In genomic region chr2:61065706-61066688, GRCh38 we compare ENCODE assay signal across 8 cellular contexts. TPM values are rescaled to one million over a fixed set of nuclear protein-coding genes. Genes with fewer than 3 reads are reported as not detected.
DNase-seq lines count a peak whose midpoint lies in the region; ATAC-seq and TF ChIP-seq lines count a peak whose summit lies in the region.

TSS of gene SANBR (plus strand) at chr2:61065871. CDS start at chr2:61070351, 4,480 bp downstream.

- peaks cover 8% of the 10 kb centered on the region for H3K36me3 Mint-ChIP-seq in CD4-positive, alpha-beta T cell (ENCODE audit: low read depth)
- H3K36me3 Mint-ChIP-seq in activated CD8-positive, alpha-beta T cell treated with anti-CD3 and anti-CD28 coated beads for 36 hours (ENCODE audit: low read depth): no peaks in the 10 kb centered on the region

- H3K9me3 ChIP-seq in CD4-positive, alpha-beta T cell (ENCODE audit: control insufficient read depth, low read length): no peaks in the 10 kb centered on the region

- no peaks in the 10 kb centered on the region for H3K9me3 Mint-ChIP-seq in CD4-positive, alpha-beta T cell
- no peaks in the 10 kb centered on the region for H3K9me3 Mint-ChIP-seq in activated CD8-positive, alpha-beta T cell treated with anti-CD3 and anti-CD28 coated beads for 36 hours

- peak; percentile 97 for ATAC-seq in CD4-positive, alpha-beta T cell (ENCODE audit: poor library complexity)
- peak; percentile 96 for ATAC-seq in GM19395 (IDR thresholded peaks at IDR 0.05; ENCODE audit: unreplicated experiment)
- ATAC-seq in HG03521 (IDR thresholded peaks at IDR 0.05; ENCODE audit: unreplicated experiment): peak; percentile 97
- peak; percentile 99 for ATAC-seq in activated CD8-positive, alpha-beta T cell treated with anti-CD3 and anti-CD28 coated beads for 36 hours

- CTCF ChIA-PET in CD4-positive, alpha-beta T cell (lab: Charles Lee): interaction anchor here (0.9 kb wide), 1 partner anchor 9 kb away, joined by 3 read pairs; no protein-coding TSS in a partner anchor
- CTCF ChIA-PET in activated CD8-positive, alpha-beta T cell treated with anti-CD3 and anti-CD28 coated beads for 36 hours (lab: Charles Lee): interaction anchor here (0.6 to 1.4 kb wide), 3 partner anchors 10 to 110 kb away, joined by 3 to 4 read pairs (median 4); no protein-coding TSS in a partner anchor

- H3K4me1 Mint-ChIP-seq in CD4-positive, alpha-beta T cell (ENCODE audit: low read depth): peaks cover 7% of the 10 kb centered on the region
- peaks cover 7% of the 10 kb centered on the region for H3K4me1 Mint-ChIP-seq in activated CD8-positive, alpha-beta T cell treated with anti-CD3 and anti-CD28 coated beads for 36 hours (ENCODE audit: low read depth)

- DNase-seq in CD4-positive, alpha-beta T cell: peak; percentile 59 to 85 (median 74)
- peak; percentile 87 for DNase-seq in NCI-H82 treated with DMSO at 0.1 percent for 48 hours (lab: John Stamatoyannopoulos, UW; ENCODE audit: unreplicated experiment)
- DNase-seq in activated CD8-positive, alpha-beta T cell treated with anti-CD3 and anti-CD28 coated beads for 36 hours: peak; percentile 81
- DNase-seq in effector CD8-positive, alpha-beta T cell (lab: John Stamatoyannopoulos, UW): peak; percentile 75
- peak; percentile 85 to 88 for DNase-seq in lung microvascular endothelial cell (ENCODE audit: low read depth in 2 of 2)
- DNase-seq in stimulated activated CD4-positive, alpha-beta T cell treated with anti-CD3 and anti-CD28 coated beads, TNF-alpha, amount 100 ng/mL, for 24 hours (ENCODE audit: low read depth in 3 of 3): peak; percentile 60 to 82 (median 70)

- H3K27ac ChIP-seq in CD4-positive, alpha-beta T cell (ENCODE audit: low read depth, low read length): no peak within 1 kb of the TSS

- POLR2A ChIA-PET in CD4-positive, alpha-beta T cell (lab: Charles Lee): interaction anchor here (1.0 to 2.1 kb wide), 5 partner anchors 10 to 473 kb away, joined by 3 to 11 read pairs (median 4); no protein-coding TSS in a partner anchor
- POLR2A ChIA-PET in activated CD8-positive, alpha-beta T cell treated with anti-CD3 and anti-CD28 coated beads for 36 hours (lab: Charles Lee): interaction anchor here (0.8 to 1.4 kb wide), 4 partner anchors 48 to 260 kb away, joined by 3 to 4 read pairs (median 4); partner anchors contain the start of genes PEX13 and PUS10

- no peaks in the 10 kb centered on the region for H3K27me3 Mint-ChIP-seq in CD4-positive, alpha-beta T cell
- H3K27me3 Mint-ChIP-seq in activated CD8-positive, alpha-beta T cell treated with anti-CD3 and anti-CD28 coated beads for 36 hours: no peaks in the 10 kb centered on the region

- no peak for TF ChIP-seq CTCF in CD4-positive, alpha-beta T cell (IDR thresholded peaks at IDR 0.05)
- no peak for TF ChIP-seq CTCF in activated CD8-positive, alpha-beta T cell treated with anti-CD3 and anti-CD28 coated beads for 36 hours (IDR thresholded peaks at IDR 0.05)

- H3K4me3 Mint-ChIP-seq in CD4-positive, alpha-beta T cell: peak within 1 kb of the TSS; percentile 99
- peak within 1 kb of the TSS; percentile 85 for H3K4me3 Mint-ChIP-seq in activated CD8-positive, alpha-beta T cell treated with anti-CD3 and anti-CD28 coated beads for 36 hours

- intact Hi-C loops in CD4-positive, alpha-beta T cell (cut with DNase I, micrococcal nuclease): loop anchor here (1.0 to 10.0 kb wide), 7 partner anchors 49 to 1129 kb away; partner anchors contain the start of genes PEX13 (in 2 of the 2), B3GNT2 (in 1 of the 2), CCT4 (in 1 of the 2) and PUS10 (in 1 of the 2)
- intact Hi-C loops in activated CD8-positive, alpha-beta T cell treated with anti-CD3 and anti-CD28 coated beads for 36 hours (cut with micrococcal nuclease): no loop called here

- H3K27me3 ChIP-seq in CD4-positive, alpha-beta T cell (ENCODE audit: control insufficient read depth, insufficient read depth, low read length): no peaks in the 10 kb centered on the region

- peak within 1 kb of the TSS; percentile 68 for H3K27ac Mint-ChIP-seq in CD4-positive, alpha-beta T cell
- peak within 1 kb of the TSS; percentile 55 for H3K27ac Mint-ChIP-seq in activated CD8-positive, alpha-beta T cell treated with anti-CD3 and anti-CD28 coated beads for 36 hours

RNA-seq across cellular contexts. Expression of gene SANBR, which starts in this region (rescaled TPM):
- total RNA-seq in CD4-positive, alpha-beta T cell: 1 to 10 TPM; 1.1 to 1.3 TPM
- total RNA-seq in activated CD8-positive, alpha-beta T cell treated with anti-CD3 and anti-CD28 coated beads for 36 hours: 1 to 10 TPM in 1 of 2 experiments, under 1 TPM in 1; 0.97 to 1.3 TPM
- 7.8 and 15.1 TPM in 2 replicates for total RNA-seq in lung microvascular endothelial cell
